ENCODE assay signal across 26 cellular contexts in genomic region chr11:11336664-11337063, GRCh38. TPM values are rescaled to one million over a fixed set of nuclear protein-coding genes. Genes with fewer than 3 reads are reported as not detected.
"Had no signal": no experiment of that assay in that cellular context is flagged by ENCODE, and none has a peak within 500 bp of the region (broad histone marks: within the 10 kb centered on the region; RNA-seq: fewer than 3 reads in every experiment).

No MANE protein-coding gene starts in this region.

- H3K4me1 ChIP-seq: body of pancreas, esophagus squamous epithelium had no signal

- H3K27me3 Mint-ChIP-seq: activated CD4-positive, alpha-beta T cell treated with anti-CD3 and anti-CD28 coated beads, Interleukin-2, amount 10 ng/mL, durations not matched to agents 24 days and 14 days had no signal

- H3K36me3 Mint-ChIP-seq: activated CD4-positive, alpha-beta memory T cell treated with anti-CD3 and anti-CD28 coated beads for 36 hours; activated CD8-positive, alpha-beta memory T cell treated with anti-CD3 and anti-CD28 coated beads, Interleukin-2, amount 10 ng/mL, durations not matched to agents 7 days and 5 days; activated naive CD8-positive, alpha-beta T cell had no signal

- H3K4me3 Mint-ChIP-seq: activated CD4-positive, alpha-beta memory T cell treated with anti-CD3 and anti-CD28 coated beads for 36 hours; activated CD4-positive, alpha-beta T cell treated with anti-CD3 and anti-CD28 coated beads for 36 hours; activated CD4-positive, alpha-beta T cell treated with anti-CD3 and anti-CD28 coated beads, Interleukin-2, amount 10 ng/mL, durations not matched to agents 24 days and 14 days; activated CD8-positive, alpha-beta memory T cell treated with anti-CD3 and anti-CD28 coated beads, Interleukin-2, amount 10 ng/mL, durations not matched to agents 7 days and 5 days; activated CD8-positive, alpha-beta T cell treated with anti-CD3 and anti-CD28 coated beads, Interleukin-2, amount 10 ng/mL, durations not matched to agents 7 days and 5 days; activated naive CD8-positive, alpha-beta T cell; activated T-helper 17 cell treated with anti-CD3 and anti-CD28 coated beads, Interleukin-2, amount 50 U/mL, for 72 hours had no signal

- H3K9me3 Mint-ChIP-seq: activated CD4-positive, alpha-beta memory T cell treated with anti-CD3 and anti-CD28 coated beads for 36 hours; activated CD4-positive, alpha-beta T cell treated with anti-CD3 and anti-CD28 coated beads, Interleukin-2, amount 10 ng/mL, durations not matched to agents 24 days and 14 days; activated T-helper 17 cell treated with anti-CD3 and anti-CD28 coated beads, Interleukin-2, amount 50 U/mL, for 72 hours had no signal

- H3K27me3 ChIP-seq: body of pancreas, esophagus squamous epithelium had no signal

- H3K4me3 ChIP-seq: body of pancreas, esophagus squamous epithelium had no signal

- H3K4me1 Mint-ChIP-seq: activated CD4-positive, alpha-beta T cell treated with anti-CD3 and anti-CD28 coated beads for 36 hours; activated T-helper 17 cell treated with anti-CD3 and anti-CD28 coated beads, Interleukin-2, amount 50 U/mL, for 72 hours had no signal

- H3K27ac ChIP-seq: body of pancreas, epithelial cell of prostate, esophagus squamous epithelium had no signal

- ATAC-seq: activated CD4-positive, alpha-beta T cell treated with anti-CD3 and anti-CD28 coated beads for 36 hours; activated CD8-positive, alpha-beta memory T cell treated with anti-CD3 and anti-CD28 coated beads, Interleukin-2, amount 10 ng/mL, durations not matched to agents 7 days and 5 days; activated CD8-positive, alpha-beta T cell treated with anti-CD3 and anti-CD28 coated beads, Interleukin-2, amount 10 ng/mL, durations not matched to agents 7 days and 5 days; activated T-helper 17 cell treated with anti-CD3 and anti-CD28 coated beads, Interleukin-2, amount 50 U/mL, for 72 hours; body of pancreas had no signal

- DNase-seq: activated CD4-positive, alpha-beta memory T cell treated with anti-CD3 and anti-CD28 coated beads for 36 hours; activated CD4-positive, alpha-beta T cell treated with anti-CD3 and anti-CD28 coated beads for 36 hours; activated CD4-positive, alpha-beta T cell treated with anti-CD3 and anti-CD28 coated beads, Interleukin-2, amount 10 ng/mL, durations not matched to agents 24 days and 14 days; activated CD4-positive, CD25-positive, alpha-beta regulatory T cell; activated CD4-positive, CD25-positive, alpha-beta regulatory T cell treated with anti-CD3 and anti-CD28 coated beads, Interleukin-2, amount 50 U/mL, for 72 hours; activated CD8-positive, alpha-beta memory T cell treated with anti-CD3 and anti-CD28 coated beads, Interleukin-2, amount 10 ng/mL, durations not matched to agents 7 days and 5 days; activated CD8-positive, alpha-beta memory T cell treated with anti-CD3 and anti-CD28 coated beads, Interleukin-2, amount 50 U/mL, for 4 hours; activated CD8-positive, alpha-beta T cell treated with anti-CD3 and anti-CD28 coated beads, Interleukin-2, amount 10 ng/mL, durations not matched to agents 7 days and 5 days; activated effector memory CD4-positive, alpha-beta T cell treated with Interleukin-2 at 50 U/mL for 16 hours; activated gamma-delta T cell treated with Interleukin-2 at 50 U/mL for 16 hours; activated naive CD4-positive, alpha-beta T cell treated with anti-CD3 and anti-CD28 coated beads, Interleukin-2, amount 50 U/mL, for 16 hours; activated naive CD4-positive, alpha-beta T cell treated with Interleukin-2 at 50 U/mL for 16 hours; activated T-cell treated with anti-CD3 and anti-CD28 coated beads, Interleukin-2, amount 50 U/mL, for 1 hour; amniotic stem cell; aorta; body of pancreas; caudate nucleus; cortex of kidney; effector CD8-positive, alpha-beta T cell; esophagus squamous epithelium; head of caudate nucleus; T-helper 2 cell had no signal

- H3K27ac Mint-ChIP-seq: activated CD4-positive, alpha-beta memory T cell treated with anti-CD3 and anti-CD28 coated beads for 36 hours; activated CD4-positive, alpha-beta T cell treated with anti-CD3 and anti-CD28 coated beads for 36 hours; activated CD4-positive, alpha-beta T cell treated with anti-CD3 and anti-CD28 coated beads, Interleukin-2, amount 10 ng/mL, durations not matched to agents 24 days and 14 days; activated CD8-positive, alpha-beta memory T cell treated with anti-CD3 and anti-CD28 coated beads, Interleukin-2, amount 10 ng/mL, durations not matched to agents 7 days and 5 days; activated CD8-positive, alpha-beta T cell treated with anti-CD3 and anti-CD28 coated beads, Interleukin-2, amount 10 ng/mL, durations not matched to agents 7 days and 5 days; activated naive CD8-positive, alpha-beta T cell; activated T-helper 17 cell treated with anti-CD3 and anti-CD28 coated beads, Interleukin-2, amount 50 U/mL, for 72 hours had no signal

- H3K9me3 ChIP-seq: body of pancreas, esophagus squamous epithelium had no signal

RNA-seq across cellular contexts. Expression of gene CSNK2A3, which starts 16.4 kb away (rescaled TPM):
- total RNA-seq: endothelial cell of umbilical vein had no signal
